ENCODE assay signal across 6 cellular contexts in the genomic region with DNA sequence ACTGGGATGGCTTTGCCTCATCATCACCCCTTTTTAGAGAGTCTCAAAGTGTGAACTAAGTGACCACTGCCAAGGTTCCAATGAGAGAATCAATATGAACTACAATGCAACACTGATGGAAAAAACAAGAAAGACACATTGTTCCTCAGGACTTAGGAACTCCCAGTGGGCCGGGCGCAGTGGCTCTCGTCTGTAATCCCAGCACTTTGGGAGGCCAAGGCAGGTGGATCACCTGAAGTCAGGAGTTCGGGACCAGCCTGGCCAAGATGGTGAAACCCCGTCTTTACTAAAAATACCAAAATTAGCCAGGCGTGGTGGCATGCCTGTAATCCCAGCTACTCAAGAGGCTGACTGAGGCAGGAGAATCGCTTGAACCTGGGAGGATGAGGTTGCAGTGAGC. TPM values are rescaled to one million over a fixed set of nuclear protein-coding genes. Genes with fewer than 3 reads are reported as not detected.
A peak's percentile ranks its signal among the peaks of the same experiment; 100 is the strongest.
DNase-seq lines count a peak whose midpoint lies in the region; TF ChIP-seq lines count a peak whose summit lies in the region.
"Not testable (repeated sequence)": the region's sequence is repeated elsewhere in the genome, so short reads cannot be mapped to it uniquely, and the experiment has no call there.

No MANE protein-coding gene starts in this region.

- not testable (repeated sequence) for H3K4me3 Mint-ChIP-seq in MCF 10A (ENCODE audit: unreplicated experiment); glutamatergic neuron (ENCODE audit: unreplicated experiment)

- not testable (repeated sequence) for TF ChIP-seq RAD21 in neural cell (conservative IDR thresholded peaks at IDR 0.05)

- H4K20me1 ChIP-seq in neural cell (ENCODE audit: insufficient read depth), result not testable (repeated sequence)

- not testable (repeated sequence) for H3K4me3 ChIP-seq in right atrium auricular region; neural cell (ENCODE audit: low read length)

- CTCF ChIA-PET in MCF 10A (lab: Yijun Ruan, JAX), result interaction anchor here (2.2 kb wide), 1 partner anchor 9 kb away, joined by 16 read pairs; no protein-coding TSS in a partner anchor

- H3K4me1 ChIP-seq in right atrium auricular region, result not testable (repeated sequence)

- H3K9ac ChIP-seq in neural cell (ENCODE audit: low read length), result not testable (repeated sequence)

- not testable (repeated sequence) for H3K27ac ChIP-seq in right atrium auricular region; neural cell (ENCODE audit: low read length)

- not testable (repeated sequence) for H3K9me3 ChIP-seq in right atrium auricular region; neural cell (ENCODE audit: low read length)

- peaks cover 37% of the 10 kb centered on the region for H3K36me3 Mint-ChIP-seq in MCF 10A (ENCODE audit: insufficient read depth, unreplicated experiment)
- H3K36me3 Mint-ChIP-seq in glutamatergic neuron (ENCODE audit: unreplicated experiment), result peaks cover 14% of the 10 kb centered on the region

- H3K27ac Mint-ChIP-seq in MCF 10A (ENCODE audit: low read depth, unreplicated experiment) (peak overlapping the region; percentile 23), glutamatergic neuron (ENCODE audit: unreplicated experiment) (peak overlapping the region; percentile 22)

- H3K27me3 Mint-ChIP-seq in MCF 10A (ENCODE audit: insufficient read depth, unreplicated experiment); glutamatergic neuron (ENCODE audit: unreplicated experiment): not testable (repeated sequence)

- not testable (repeated sequence) for H3K9me2 ChIP-seq in neural cell (ENCODE audit: insufficient read depth, low read length)

- not testable (repeated sequence) for H3K9me3 Mint-ChIP-seq in MCF 10A (ENCODE audit: unreplicated experiment); glutamatergic neuron (ENCODE audit: unreplicated experiment)

- POLR2A ChIA-PET in MCF 10A (lab: Yijun Ruan, JAX), result not testable (repeated sequence)

- not testable (repeated sequence) for TF ChIP-seq CTCF in MCF 10A (IDR thresholded peaks at IDR 0.05; ENCODE audit: unreplicated experiment); glutamatergic neuron (IDR thresholded peaks at IDR 0.05; ENCODE audit: partially characterized antibody, unreplicated experiment); right atrium auricular region (IDR thresholded peaks at IDR 0.05); neural cell (IDR thresholded peaks at IDR 0.05; ENCODE audit: poor library complexity, severe bottlenecking)

- not testable (repeated sequence) for BruUV-seq in MCF 10A (replicated peaks; lab: Mats Ljungman, UMichigan)

- TF ChIP-seq EP300 in neural cell (conservative IDR thresholded peaks at IDR 0.05; ENCODE audit: poor library complexity, severe bottlenecking), result not testable (repeated sequence)

- intact Hi-C loops in MCF 10A (cut with micrococcal nuclease); posterior vena cava (cut with DNase I): not testable (repeated sequence)

- not testable (repeated sequence) for DNase-seq in MCF 10A (ENCODE audit: unreplicated experiment); glutamatergic neuron
- DNase-seq in ecto neural progenitor cell (ENCODE audit: low spot score), result peak; percentile 6
- DNase-seq in right atrium auricular region (ENCODE audit: low spot score), result peak; percentile 32
- DNase-seq in posterior vena cava (ENCODE audit: low spot score), result peak; percentile 26

- H3K79me2 ChIP-seq in neural cell (replicated peaks; ENCODE audit: insufficient read depth, low read length), result not testable (repeated sequence)

- H3K36me3 ChIP-seq in right atrium auricular region (peaks cover 50% of the 10 kb centered on the region), neural cell (ENCODE audit: insufficient read depth, low read length) (peaks cover 15% of the 10 kb centered on the region)

- H3F3A ChIP-seq in neural cell (ENCODE audit: insufficient read depth, low read length, poor library complexity, severe bottlenecking), result not testable (repeated sequence)

- H3K27me3 ChIP-seq in right atrium auricular region; neural cell (ENCODE audit: insufficient read depth, low read depth, low read length): not testable (repeated sequence)

- not testable (repeated sequence) for H3K4me2 ChIP-seq in neural cell (ENCODE audit: low read length)

- H2AFZ ChIP-seq in neural cell (ENCODE audit: low read depth, low read length), result not testable (repeated sequence)

- H3K4me1 Mint-ChIP-seq in MCF 10A (ENCODE audit: insufficient read depth, unreplicated experiment), result not testable (repeated sequence)
- H3K4me1 Mint-ChIP-seq in glutamatergic neuron (ENCODE audit: low read depth, unreplicated experiment), result peaks cover 21% of the 10 kb centered on the region

TF ChIP-seq in neural cell, 6 proteins besides CTCF, POLR2A, EP300 and RAD21:
- TF ChIP-seq POLR2AphosphoS5 (IDR thresholded peaks at IDR 0.05), result peak; percentile 9

RNA-seq across cellular contexts. Expression of gene NSG1, which starts 35.2 kb away (rescaled TPM):
- total RNA-seq in MCF 10A (2022), result 6.7 and 8.6 TPM in 2 replicates
- total RNA-seq in glutamatergic neuron (ENCODE audit: unreplicated experiment), result 208 TPM
- 10 to 100 TPM; 14.4 to 19.6 TPM for total RNA-seq in right atrium auricular region
- polyA plus RNA-seq in neural cell, result 847 and 921 TPM in 2 replicates
- polyA minus RNA-seq in neural cell, result 536 and 549 TPM in 2 replicates
- total RNA-seq in posterior vena cava, result under 1 TPM; 0.42 to 0.57 TPM

Comparison
In these comparisons a context has a peak if more than half of its experiments do, and no peak if none do; other contexts are left out.
1. RNA of gene NSG1, which starts 35.2 kb away (total RNA-seq): 208 TPM in glutamatergic neuron (single experiment); 14.4 to 19.6 TPM in right atrium auricular region, 6.7 to 8.6 TPM in MCF 10A and 0.42 to 0.57 TPM in posterior vena cava; every median in the first group is over 10 times any median in the second.